Comparison of ENCODE assay signal across 23 cellular contexts in the genomic region with DNA sequence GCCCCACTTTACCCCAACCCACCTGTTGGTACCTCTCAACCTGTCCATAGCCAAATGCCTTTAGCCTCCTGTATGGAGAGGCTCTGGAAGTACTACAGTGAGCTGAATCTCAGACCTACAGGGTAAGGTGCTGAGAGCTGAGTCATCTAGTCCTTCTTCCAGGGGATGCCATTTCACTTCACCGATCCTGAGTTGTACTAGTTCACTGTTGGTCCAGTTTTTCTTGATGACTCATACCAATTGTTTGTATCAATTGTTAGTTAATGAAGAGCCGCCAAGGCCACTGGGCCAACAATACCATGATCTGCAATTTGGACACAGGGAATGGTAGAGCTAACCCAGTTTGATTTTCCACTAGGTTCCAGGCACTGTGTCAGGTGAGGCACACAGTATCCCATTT.
"Had no signal": no experiment of that assay in that cellular context is flagged by ENCODE, and none has a peak within 500 bp of the region (broad histone marks: within the 10 kb centered on the region; RNA-seq: fewer than 3 reads in every experiment).

No MANE protein-coding gene starts in this region.

- ATAC-seq: activated CD8-positive, alpha-beta T cell treated with anti-CD3 and anti-CD28 coated beads, Interleukin-2, amount 10 ng/mL, durations not matched to agents 7 days and 5 days; activated naive CD4-positive, alpha-beta T cell treated with anti-CD3 and anti-CD28 coated beads, Interleukin-2, amount 50 U/mL, for 72 hours; left ventricle myocardium superior; natural killer cell; stimulated activated naive B cell treated with anti-CD40 and anti-IgM and Interleukin-4, amounts not matched to agents 10 μg/mL and 1 μg/mL and 100 μg/mL, for 72 hours had no signal

- H3K27ac ChIP-seq: brain microvascular endothelial cell, hepatocyte, neutrophil, parathyroid adenoma, thyroid gland had no signal

- FAIRE-seq: keratinocyte, TTC549 had no signal

- H3K27me3 ChIP-seq: brain microvascular endothelial cell, hepatocyte, neutrophil, thyroid gland had no signal

- H3K9me3 ChIP-seq: neutrophil, thyroid gland had no signal

- H3K36me3 ChIP-seq: brain microvascular endothelial cell, neutrophil, thyroid gland had no signal

- DNase-seq: activated B cell treated with CpG ODN at 0.5 μM for 24 hours; activated CD4-positive, alpha-beta T cell treated with anti-CD3 and anti-CD28 coated beads, Interleukin-2, amount 10 ng/mL, durations not matched to agents 24 days and 14 days; activated CD8-positive, alpha-beta memory T cell treated with anti-CD3 and anti-CD28 coated beads, Interleukin-2, amount 50 U/mL, for 4 hours; activated CD8-positive, alpha-beta T cell treated with anti-CD3 and anti-CD28 coated beads, Interleukin-2, amount 10 ng/mL, durations not matched to agents 7 days and 5 days; activated effector memory CD4-positive, alpha-beta T cell treated with anti-CD3 and anti-CD28 coated beads, Interleukin-2, amount 50 U/mL, for 16 hours; activated T-cell treated with anti-CD3 and anti-CD28 coated beads, Interleukin-2, amount 50 U/mL, for 48 hours; amniotic stem cell; brain microvascular endothelial cell; effector memory CD4-positive, alpha-beta T cell; left ventricle myocardium superior; mesenchymal stem cell; natural killer cell; stimulated activated CD4-positive, alpha-beta T cell treated with anti-CD3 and anti-CD28 coated beads, Interleukin-15, amount 100 ng/mL, for 24 hours; stimulated activated CD4-positive, alpha-beta T cell treated with anti-CD3 and anti-CD28 coated beads, Interleukin-4, amount 100 ng/mL, for 1 hour; stimulated activated naive B cell treated with anti-CD40 and anti-IgM and Interleukin-4, amounts not matched to agents 10 μg/mL and 1 μg/mL and 100 μg/mL, for 72 hours; T-helper 2 cell; thyroid gland had no signal

- H3K4me1 ChIP-seq: parathyroid adenoma had no signal

- H3K4me3 ChIP-seq: hepatocyte, thyroid gland had no signal
